ENCODE assay signal across 8 cellular contexts in genomic region chr7:8669501-8669851, GRCh38.
"Had no signal": no experiment of that assay in that cellular context is flagged by ENCODE, and none has a peak within 500 bp of the region (broad histone marks: within the 10 kb centered on the region; RNA-seq: fewer than 3 reads in every experiment).

No MANE protein-coding gene starts in this region.

- ATAC-seq: GM12878 had no signal

- FAIRE-seq: G401.6, GM12878, GM12891, GM12892, GM18507, GM19239 had no signal

- H3K4me3 ChIP-seq: GM12878 had no signal

- DNase-seq: GDM1, GF-D8 had no signal
